In the genomic region with DNA sequence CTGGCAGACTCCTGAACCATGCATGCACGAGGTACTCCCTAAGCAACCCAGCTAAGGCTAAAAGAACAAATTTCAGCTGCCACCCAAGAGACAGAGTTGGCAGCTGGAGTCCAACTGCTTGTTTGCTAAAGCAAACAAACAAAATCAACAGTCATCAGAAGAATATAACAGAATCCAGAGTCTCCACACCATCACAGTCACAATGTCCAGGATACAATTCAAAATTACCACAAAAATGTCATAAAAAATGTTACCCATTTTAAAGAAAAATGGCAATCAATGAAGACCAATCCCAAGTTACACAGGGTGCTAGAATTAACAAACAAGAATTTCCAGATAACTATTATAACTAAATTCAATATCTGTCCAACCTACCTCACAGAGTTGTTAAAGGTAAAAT, we compare ENCODE assay signal across 22 cellular contexts. TPM values are rescaled to one million over a fixed set of nuclear protein-coding genes. Genes with fewer than 3 reads are reported as not detected.
DNase-seq lines count a peak whose midpoint lies in the region; ATAC-seq lines count a peak whose summit lies in the region.
"Had no signal": no experiment of that assay in that cellular context is flagged by ENCODE, and none has a peak within 500 bp of the region (broad histone marks: within the 10 kb centered on the region; RNA-seq: fewer than 3 reads in every experiment).

No MANE protein-coding gene starts in this region.

- intact Hi-C loops in dendritic cell treated with granulocyte-macrophage colony-stimulating factor and Interleukin-4, amounts not matched to agents 40 ng/mL and 50 ng/mL, for 4 days (cut with micrococcal nuclease) = no loop called here

- H3K9me2 ChIP-seq in Karpas-422 (replicated peaks; ENCODE audit: insufficient read depth, low read length) = no peaks in the 10 kb centered on the region

- H3K9ac ChIP-seq in Karpas-422 (ENCODE audit: low read length) = peak overlapping the region; percentile 50

- no peaks in the 10 kb centered on the region for H3K27me3 ChIP-seq in Karpas-422 (ENCODE audit: low read length)

- H3K4me1 ChIP-seq in Karpas-422 (ENCODE audit: low read length) = peaks cover 98% of the 10 kb centered on the region

- H3K36me3 ChIP-seq in Karpas-422 (ENCODE audit: insufficient read depth, low read length) = peaks cover 86% of the 10 kb centered on the region

- peak overlapping the region; percentile 99 for H3K27ac ChIP-seq in Karpas-422 (ENCODE audit: low read length)

- no peak for ATAC-seq in activated naive CD8-positive, alpha-beta T cell treated with anti-CD3 and anti-CD28 coated beads, Interleukin-2, amount 50 U/mL, for 24 hours
- no peak for ATAC-seq in stimulated activated memory B cell treated with anti-CD40 and anti-IgM and Interleukin-4, amounts not matched to agents 10 μg/mL and 1 μg/mL and 100 μg/mL, for 72 hours
- no peak for ATAC-seq in HG02840 (IDR thresholded peaks at IDR 0.05; ENCODE audit: low FRiP score, unreplicated experiment)
- ATAC-seq: HepG2, K562, Panc1 had no signal

- no peak overlapping the region for H3K4me3 ChIP-seq in Karpas-422 (ENCODE audit: low read length)
- H3K4me3 ChIP-seq: K562 had no signal

- DNase-seq in activated naive CD8-positive, alpha-beta T cell treated with anti-CD3 and anti-CD28 coated beads for 36 hours = no peak
- DNase-seq in activated naive CD8-positive, alpha-beta T cell treated with anti-CD3 and anti-CD28 coated beads, Interleukin-2, amount 50 U/mL, for 24 hours = no peak
- no peak for DNase-seq in Karpas-422
- no peak for DNase-seq in NCI-H1092 treated with DMSO at 0.1 percent for 48 hours (lab: John Stamatoyannopoulos, UW)
- no peak for DNase-seq in NCI-H1417 treated with DMSO at 0.1 percent for 48 hours (lab: John Stamatoyannopoulos, UW)
- DNase-seq: AML-193; C1 segment of cervical spinal cord; CD8-positive, alpha-beta memory T cell; MM.1S; NCI-H1048; NCI-H1436 treated with DMSO at 0.1 percent for 48 hours; NCI-H2029; NCI-H2227 treated with DMSO at 0.1 percent for 48 hours; NCI-H510A treated with DMSO at 0.1 percent for 48 hours; NCI-H748 treated with DMSO at 0.1 percent for 48 hours; SIG-M5 had no signal

- H3K4me1 Mint-ChIP-seq in activated naive CD8-positive, alpha-beta T cell treated with anti-CD3 and anti-CD28 coated beads for 36 hours = peaks cover 51% of the 10 kb centered on the region
- H3K4me1 Mint-ChIP-seq in activated naive CD8-positive, alpha-beta T cell treated with anti-CD3 and anti-CD28 coated beads, Interleukin-2, amount 50 U/mL, for 24 hours = peaks cover 43% of the 10 kb centered on the region
- H3K4me1 Mint-ChIP-seq in dendritic cell treated with granulocyte-macrophage colony-stimulating factor and Interleukin-4, amounts not matched to agents 40 ng/mL and 50 ng/mL, for 4 days (ENCODE audit: low read depth) = peaks cover 57% of the 10 kb centered on the region
- peaks cover 43% of the 10 kb centered on the region for H3K4me1 Mint-ChIP-seq in stimulated activated memory B cell treated with anti-CD40 and anti-IgM and Interleukin-4, amounts not matched to agents 10 μg/mL and 1 μg/mL and 100 μg/mL, for 72 hours

- H4K20me1 ChIP-seq in Karpas-422 (ENCODE audit: insufficient read depth, low read depth, low read length) = no peaks in the 10 kb centered on the region

- H3K9me3 ChIP-seq in Karpas-422 (ENCODE audit: low read length) = no peaks in the 10 kb centered on the region

- peak overlapping the region; percentile 42 for H3K4me2 ChIP-seq in Karpas-422 (ENCODE audit: low read depth, low read length, poor library complexity, severe bottlenecking)

- H3K4me3 Mint-ChIP-seq in activated naive CD8-positive, alpha-beta T cell treated with anti-CD3 and anti-CD28 coated beads for 36 hours = no peak overlapping the region
- no peak overlapping the region for H3K4me3 Mint-ChIP-seq in activated naive CD8-positive, alpha-beta T cell treated with anti-CD3 and anti-CD28 coated beads, Interleukin-2, amount 50 U/mL, for 24 hours
- H3K4me3 Mint-ChIP-seq in dendritic cell treated with granulocyte-macrophage colony-stimulating factor and Interleukin-4, amounts not matched to agents 40 ng/mL and 50 ng/mL, for 4 days = no peak overlapping the region
- no peak overlapping the region for H3K4me3 Mint-ChIP-seq in stimulated activated memory B cell treated with anti-CD40 and anti-IgM and Interleukin-4, amounts not matched to agents 10 μg/mL and 1 μg/mL and 100 μg/mL, for 72 hours
- H3K4me3 Mint-ChIP-seq: CD8-positive, alpha-beta memory T cell had no signal

- H2AFZ ChIP-seq in Karpas-422 (ENCODE audit: low read length) = no peak overlapping the region

- H3K27me3 Mint-ChIP-seq in activated naive CD8-positive, alpha-beta T cell treated with anti-CD3 and anti-CD28 coated beads for 36 hours = no peaks in the 10 kb centered on the region
- no peaks in the 10 kb centered on the region for H3K27me3 Mint-ChIP-seq in activated naive CD8-positive, alpha-beta T cell treated with anti-CD3 and anti-CD28 coated beads, Interleukin-2, amount 50 U/mL, for 24 hours
- H3K27me3 Mint-ChIP-seq in dendritic cell treated with granulocyte-macrophage colony-stimulating factor and Interleukin-4, amounts not matched to agents 40 ng/mL and 50 ng/mL, for 4 days = no peaks in the 10 kb centered on the region
- H3K27me3 Mint-ChIP-seq in stimulated activated memory B cell treated with anti-CD40 and anti-IgM and Interleukin-4, amounts not matched to agents 10 μg/mL and 1 μg/mL and 100 μg/mL, for 72 hours = no peaks in the 10 kb centered on the region

- peaks cover 100% of the 10 kb centered on the region for H3K79me2 ChIP-seq in Karpas-422 (ENCODE audit: low read length)

- H3K36me3 Mint-ChIP-seq in activated naive CD8-positive, alpha-beta T cell treated with anti-CD3 and anti-CD28 coated beads for 36 hours = peaks cover 90% of the 10 kb centered on the region
- peaks cover 92% of the 10 kb centered on the region for H3K36me3 Mint-ChIP-seq in activated naive CD8-positive, alpha-beta T cell treated with anti-CD3 and anti-CD28 coated beads, Interleukin-2, amount 50 U/mL, for 24 hours (ENCODE audit: low read depth)
- H3K36me3 Mint-ChIP-seq in dendritic cell treated with granulocyte-macrophage colony-stimulating factor and Interleukin-4, amounts not matched to agents 40 ng/mL and 50 ng/mL, for 4 days (ENCODE audit: low read depth) = peaks cover 87% of the 10 kb centered on the region
- peaks cover 95% of the 10 kb centered on the region for H3K36me3 Mint-ChIP-seq in stimulated activated memory B cell treated with anti-CD40 and anti-IgM and Interleukin-4, amounts not matched to agents 10 μg/mL and 1 μg/mL and 100 μg/mL, for 72 hours

- H3K9me3 Mint-ChIP-seq in activated naive CD8-positive, alpha-beta T cell treated with anti-CD3 and anti-CD28 coated beads for 36 hours = peaks cover 3% of the 10 kb centered on the region
- H3K9me3 Mint-ChIP-seq in activated naive CD8-positive, alpha-beta T cell treated with anti-CD3 and anti-CD28 coated beads, Interleukin-2, amount 50 U/mL, for 24 hours = peaks cover 4% of the 10 kb centered on the region
- no peaks in the 10 kb centered on the region for H3K9me3 Mint-ChIP-seq in dendritic cell treated with granulocyte-macrophage colony-stimulating factor and Interleukin-4, amounts not matched to agents 40 ng/mL and 50 ng/mL, for 4 days
- peaks cover 8% of the 10 kb centered on the region for H3K9me3 Mint-ChIP-seq in stimulated activated memory B cell treated with anti-CD40 and anti-IgM and Interleukin-4, amounts not matched to agents 10 μg/mL and 1 μg/mL and 100 μg/mL, for 72 hours

- peak overlapping the region; percentile 22 for H3K27ac Mint-ChIP-seq in activated naive CD8-positive, alpha-beta T cell treated with anti-CD3 and anti-CD28 coated beads for 36 hours
- H3K27ac Mint-ChIP-seq in activated naive CD8-positive, alpha-beta T cell treated with anti-CD3 and anti-CD28 coated beads, Interleukin-2, amount 50 U/mL, for 24 hours = no peak overlapping the region
- H3K27ac Mint-ChIP-seq in dendritic cell treated with granulocyte-macrophage colony-stimulating factor and Interleukin-4, amounts not matched to agents 40 ng/mL and 50 ng/mL, for 4 days = peak overlapping the region; percentile 47
- H3K27ac Mint-ChIP-seq in stimulated activated memory B cell treated with anti-CD40 and anti-IgM and Interleukin-4, amounts not matched to agents 10 μg/mL and 1 μg/mL and 100 μg/mL, for 72 hours = peak overlapping the region; percentile 52

RNA-seq across cellular contexts. Expression of a gene that starts 42.9 kb away (rescaled TPM):
- total RNA-seq in activated naive CD8-positive, alpha-beta T cell treated with anti-CD3 and anti-CD28 coated beads for 36 hours = 10 to 100 TPM; 84.2 to 84.8 TPM
- 291 and 375 TPM in 2 replicates for total RNA-seq in Karpas-422 (2014; rRNA removed; shearing (Covaris generic); ENCODE audit: low replicate concordance)
- total RNA-seq: HepG2 had no signal
